Comparison of ENCODE assay signal across 1 cellular context in genomic region chr1:26094677-26095383, GRCh38.
TF ChIP-seq lines count a peak whose summit lies in the region.

No MANE protein-coding gene starts in this region.

TF ChIP-seq in SK-N-SH, 30 proteins besides CTCF, POLR2A, EP300 and RAD21 (continued from another document):
- TF ChIP-seq ZBTB33 (IDR thresholded peaks at IDR 0.05; ENCODE audit: borderline replicate concordance, low read depth): no peak
- no peak for TF ChIP-seq CHD2 (IDR thresholded peaks at IDR 0.05; ENCODE audit: low read length, partially characterized antibody)
- no peak for TF ChIP-seq FOXJ3 (CRISPR knock-in tag; IDR thresholded peaks at IDR 0.05)
- TF ChIP-seq, protein P1, sequence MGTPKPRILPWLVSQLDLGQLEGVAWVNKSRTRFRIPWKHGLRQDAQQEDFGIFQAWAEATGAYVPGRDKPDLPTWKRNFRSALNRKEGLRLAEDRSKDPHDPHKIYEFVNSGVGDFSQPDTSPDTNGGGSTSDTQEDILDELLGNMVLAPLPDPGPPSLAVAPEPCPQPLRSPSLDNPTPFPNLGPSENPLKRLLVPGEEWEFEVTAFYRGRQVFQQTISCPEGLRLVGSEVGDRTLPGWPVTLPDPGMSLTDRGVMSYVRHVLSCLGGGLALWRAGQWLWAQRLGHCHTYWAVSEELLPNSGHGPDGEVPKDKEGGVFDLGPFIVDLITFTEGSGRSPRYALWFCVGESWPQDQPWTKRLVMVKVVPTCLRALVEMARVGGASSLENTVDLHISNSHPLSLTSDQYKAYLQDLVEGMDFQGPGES (IDR thresholded peaks at IDR 0.05; ENCODE audit: low read depth, low read length): no peak
- no peak for TF ChIP-seq FOSL2 (IDR thresholded peaks at IDR 0.05; ENCODE audit: borderline replicate concordance, low read depth)
- TF ChIP-seq, protein P2, sequence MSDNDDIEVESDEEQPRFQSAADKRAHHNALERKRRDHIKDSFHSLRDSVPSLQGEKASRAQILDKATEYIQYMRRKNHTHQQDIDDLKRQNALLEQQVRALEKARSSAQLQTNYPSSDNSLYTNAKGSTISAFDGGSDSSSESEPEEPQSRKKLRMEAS (IDR thresholded peaks at IDR 0.05; ENCODE audit: low read depth): no peak
- no peak for TF ChIP-seq SIN3A (IDR thresholded peaks at IDR 0.05; ENCODE audit: borderline replicate concordance, low read depth, low read length)
- no peak for TF ChIP-seq MEF2A (IDR thresholded peaks at IDR 0.05; ENCODE audit: borderline replicate concordance, low read depth)
- TF ChIP-seq GABPA (IDR thresholded peaks at IDR 0.05; ENCODE audit: low read depth): no peak
